ENCODE assay signal across 8 cellular contexts in genomic region chr12:95204141-95204866, GRCh38. TPM values are rescaled to one million over a fixed set of nuclear protein-coding genes. Genes with fewer than 3 reads are reported as not detected.
A peak's percentile ranks its signal among the peaks of the same experiment; 100 is the strongest.
DNase-seq lines count a peak whose midpoint lies in the region; ATAC-seq and TF ChIP-seq lines count a peak whose summit lies in the region.

No MANE protein-coding gene starts in this region.

- peak overlapping the region; percentile 72 to 91 (median 82) for H3K4me2 ChIP-seq in BLaER1 treated with 17β-estradiol and CSF1 and Interleukin-3, amounts not matched to agents 10 nM and 100 nM

- no peaks in the 10 kb centered on the region for H4K20me1 ChIP-seq in BLaER1 treated with 17β-estradiol and CSF1 and Interleukin-3, amounts not matched to agents 10 nM and 100 nM

- H3K4me3 ChIP-seq in BLaER1 treated with 17β-estradiol and CSF1 and Interleukin-3, amounts not matched to agents 10 nM and 100 nM = peak overlapping the region in 4 of 10 experiments; percentile 5 to 44 (median 22); a peak in 1 of 20 replicates
- H3K4me3 ChIP-seq in mucosa of descending colon = no peak overlapping the region

- H3K4me1 ChIP-seq in BLaER1 treated with 17β-estradiol and CSF1 and Interleukin-3, amounts not matched to agents 10 nM and 100 nM = peaks cover 49 to 85% (median 58%) of the 10 kb centered on the region in 10 experiments
- peaks cover 20% of the 10 kb centered on the region for H3K4me1 ChIP-seq in mucosa of descending colon (ENCODE audit: low read depth)

- peaks cover 0 to 10% (median 0%) of the 10 kb centered on the region in 11 experiments; a peak in 3 of 22 replicates for H3K9me3 ChIP-seq in BLaER1 treated with 17β-estradiol and CSF1 and Interleukin-3, amounts not matched to agents 10 nM and 100 nM (replicated peaks in 1 of 11)
- no peaks in the 10 kb centered on the region for H3K9me3 ChIP-seq in mucosa of descending colon

- no peak for TF ChIP-seq CTCF in mucosa of descending colon (IDR thresholded peaks at IDR 0.05)

- DNase-seq in Kasumi-1 (lab: John Stamatoyannopoulos, UW) (peak; percentile 37 to 38), dermis blood vessel endothelial cell (peak; percentile 82), mucosa of descending colon (peak; percentile 38 to 68 (median 46)), D341Med (ENCODE audit: low spot score) (no peak)

- ATAC-seq in mucosa of descending colon = peak; percentile 82
- ATAC-seq in HG03565 (IDR thresholded peaks at IDR 0.05; ENCODE audit: unreplicated experiment) = no peak
- no peak for ATAC-seq in HG03159 (IDR thresholded peaks at IDR 0.05; ENCODE audit: unreplicated experiment)
- ATAC-seq in HG02981 (IDR thresholded peaks at IDR 0.05; ENCODE audit: unreplicated experiment) = no peak

- H3K27me3 ChIP-seq in BLaER1 treated with 17β-estradiol and CSF1 and Interleukin-3, amounts not matched to agents 10 nM and 100 nM = no peaks in the 10 kb centered on the region

- intact Hi-C loops in mucosa of descending colon (cut with DNase I, micrococcal nuclease) = no loop called here

- H3K36me3 ChIP-seq in BLaER1 treated with 17β-estradiol and CSF1 and Interleukin-3, amounts not matched to agents 10 nM and 100 nM = peaks cover 0 to 14% (median 4%) of the 10 kb centered on the region in 11 experiments; a peak in 3 of 22 replicates
- H3K36me3 ChIP-seq in mucosa of descending colon (ENCODE audit: low read depth) = no peaks in the 10 kb centered on the region

- H3K27ac ChIP-seq in BLaER1 treated with 17β-estradiol and CSF1 and Interleukin-3, amounts not matched to agents 10 nM and 100 nM = peak overlapping the region in 10 of 11 experiments; percentile 44 to 81 (median 72); a peak in 20 of 22 replicates

- peak overlapping the region in 8 of 11 experiments; percentile 3 to 69 (median 40); a peak in 11 of 22 replicates for H3K9ac ChIP-seq in BLaER1 treated with 17β-estradiol and CSF1 and Interleukin-3, amounts not matched to agents 10 nM and 100 nM

RNA-seq across cellular contexts. Expression of gene FGD6, which starts 13.0 kb away (rescaled TPM):
- total RNA-seq in dermis blood vessel endothelial cell = 19.6 and 27.0 TPM in 2 replicates
- 10 to 100 TPM; 20.5 to 52.1 (median 24.2) TPM for total RNA-seq in mucosa of descending colon

RNA-seq across cellular contexts. Expression of gene VEZT, which starts 13.3 kb away (rescaled TPM):
- total RNA-seq in dermis blood vessel endothelial cell = 96.7 and 134 TPM in 2 replicates
- 10 to 100 TPM; 58.4 to 72.8 (median 61.6) TPM for total RNA-seq in mucosa of descending colon
